ENCODE assay signal across 29 cellular contexts in genomic region chr3:96264701-96265100, GRCh38.
"Had no signal": no experiment of that assay in that cellular context is flagged by ENCODE, and none has a peak within 500 bp of the region (broad histone marks: within the 10 kb centered on the region; RNA-seq: fewer than 3 reads in every experiment).

No MANE protein-coding gene starts in this region.

- H3K36me3 ChIP-seq: adrenal gland, brain microvascular endothelial cell, colonic mucosa, esophagus muscularis mucosa, gastroesophageal sphincter, heart right ventricle, WERI-Rb-1 had no signal

- H3K27ac ChIP-seq: adrenal gland, brain microvascular endothelial cell, colonic mucosa, esophagus muscularis mucosa, gastroesophageal sphincter, heart right ventricle, WERI-Rb-1 had no signal

- H3K4me1 ChIP-seq: adrenal gland, colonic mucosa, esophagus muscularis mucosa, gastroesophageal sphincter had no signal

- FAIRE-seq: astrocyte, endometrium, endothelial cell of umbilical vein had no signal

- DNase-seq: activated B cell treated with CpG ODN at 0.5 μM for 24 hours; activated CD4-positive, alpha-beta T cell treated with anti-CD3 and anti-CD28 coated beads for 48 hours; activated CD4-positive, alpha-beta T cell treated with anti-CD3 and anti-CD28 coated beads, Interleukin-2, amount 50 U/mL, for 1 hour; activated CD4-positive, alpha-beta T cell treated with anti-CD3 and anti-CD28 coated beads, Interleukin-2, amount 50 U/mL, for 48 hours; activated CD8-positive, alpha-beta memory T cell treated with anti-CD3 and anti-CD28 coated beads for 24 hours; activated CD8-positive, alpha-beta T cell treated with anti-CD3 and anti-CD28 coated beads for 36 hours; activated effector memory CD4-positive, alpha-beta T cell treated with Interleukin-2 at 50 U/mL for 16 hours; activated gamma-delta T cell treated with Interleukin-2 at 50 U/mL for 16 hours; activated naive CD4-positive, alpha-beta T cell treated with anti-CD3 and anti-CD28 coated beads for 36 hours; activated naive CD8-positive, alpha-beta T cell treated with anti-CD3 and anti-CD28 coated beads for 36 hours; activated naive CD8-positive, alpha-beta T cell treated with anti-CD3 and anti-CD28 coated beads, Interleukin-2, amount 50 U/mL, for 24 hours; activated T-cell treated with anti-CD3 and anti-CD28 coated beads, Interleukin-2, amount 50 U/mL, for 4 hours; adrenal gland; brain microvascular endothelial cell; caudate nucleus; colonic mucosa; effector CD8-positive, alpha-beta T cell; erythroblast; foreskin melanocyte; heart right ventricle; T-helper 1 cell; T-helper 17 cell; T1000; WERI-Rb-1 had no signal

- H3K4me3 ChIP-seq: adrenal gland, colonic mucosa, esophagus muscularis mucosa, gastroesophageal sphincter, heart right ventricle had no signal

- H3K9me3 ChIP-seq: adrenal gland, colonic mucosa, esophagus muscularis mucosa, gastroesophageal sphincter had no signal
